ENCODE assay signal across 1 cellular context in the genomic region with DNA sequence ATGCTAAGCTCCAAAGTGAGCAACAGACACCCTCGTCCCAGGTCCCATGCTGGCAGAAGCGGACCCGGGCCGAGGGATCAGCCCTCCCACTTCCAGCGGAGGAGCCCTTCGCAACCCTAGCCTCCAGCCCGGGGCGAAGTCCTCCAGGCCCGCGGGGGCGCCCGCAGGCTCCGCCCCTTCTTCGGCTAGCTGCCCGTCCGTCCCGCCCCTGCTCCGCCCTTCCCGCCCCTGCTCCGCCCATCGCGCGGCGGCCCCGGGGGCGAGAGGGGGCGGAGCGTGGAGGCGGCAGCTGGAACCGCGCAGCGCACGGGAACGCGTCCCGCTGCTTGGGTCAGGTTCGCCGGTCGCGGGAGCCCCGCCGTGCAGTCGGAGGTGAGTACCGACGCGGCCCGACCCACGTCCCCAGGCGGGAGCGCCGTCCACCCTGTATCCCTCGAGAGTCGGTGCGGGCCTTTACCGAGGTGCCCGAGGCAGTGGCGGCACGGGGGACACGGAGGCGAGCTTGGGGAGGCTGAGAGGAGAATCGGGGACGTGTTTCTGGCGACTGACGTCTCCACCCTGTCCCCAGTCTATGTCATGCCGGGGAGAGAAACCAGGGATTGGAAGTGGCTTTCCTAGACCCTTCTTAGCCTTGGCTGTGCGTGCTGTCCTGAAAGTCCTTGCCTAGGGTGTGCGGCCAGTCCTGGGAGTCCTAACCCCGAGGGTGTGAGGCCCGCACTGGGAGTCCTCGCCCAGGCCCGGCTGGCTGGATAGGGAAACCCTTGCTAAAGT.
TF ChIP-seq lines count a peak whose summit lies in the region.

ACO1 (plus strand) TSS at position 280 of the 771 bp plus-strand sequence. CDS start 20,864 bp downstream, outside the sequence.

TF ChIP-seq in HepG2, 621 proteins besides CTCF, POLR2A, EP300 and RAD21 (continued from another document):
- TF ChIP-seq ZNF407 (CRISPR knock-in tag; IDR thresholded peaks at IDR 0.05; ENCODE audit: not compliant biosample characterization) (peak; percentile 30), RARA (CRISPR knock-in tag; IDR thresholded peaks at IDR 0.05) (peak; percentile 22; the same call in 1 of the 2 replicates), THAP7 (CRISPR knock-in tag; IDR thresholded peaks at IDR 0.05) (peak; percentile 93; the same call in 1 of the 2 replicates), ZBTB10 (CRISPR knock-in tag; IDR thresholded peaks at IDR 0.05; ENCODE audit: borderline replicate concordance) (no peak), KDM5B (CRISPR knock-in tag; IDR thresholded peaks at IDR 0.05; ENCODE audit: borderline replicate concordance) (peak; percentile 91; the same call in 1 of the 2 replicates), KMT2B (CRISPR knock-in tag; IDR thresholded peaks at IDR 0.05) (peak; percentile 52; the same call in 1 of the 2 replicates), FOXK2 (IDR thresholded peaks at IDR 0.05) (no peak), TEAD2 (CRISPR knock-in tag; IDR thresholded peaks at IDR 0.05) (0 out of 2 replicates have a peak, but pooled peaks have one; percentile 34), KDM6A (CRISPR knock-in tag; IDR thresholded peaks at IDR 0.05; ENCODE audit: low read depth) (peak; percentile 35; the same call in 1 of the 2 replicates), GATA4 (IDR thresholded peaks at IDR 0.05; ENCODE audit: borderline replicate concordance, low read depth) (peak; percentile 39; the same call in 1 of the 2 replicates), ZFP82 (CRISPR knock-in tag; IDR thresholded peaks at IDR 0.05; ENCODE audit: borderline replicate concordance) (peak; percentile 84), ZFP91 (CRISPR knock-in tag; IDR thresholded peaks at IDR 0.05; ENCODE audit: borderline replicate concordance) (peak; percentile 94; the same call in 1 of the 2 replicates), POGZ (CRISPR knock-in tag; IDR thresholded peaks at IDR 0.05) (peak; percentile 84), RCOR2 (CRISPR knock-in tag; IDR thresholded peaks at IDR 0.05) (no peak), SOX6 (IDR thresholded peaks at IDR 0.05) (no peak), SOX6 (CRISPR knock-in tag; IDR thresholded peaks at IDR 0.05) (peak; percentile 60; the same call in 1 of the 2 replicates), ZNF703 (CRISPR knock-in tag; IDR thresholded peaks at IDR 0.05; ENCODE audit: borderline replicate concordance) (peak; percentile 52; the same call in 1 of the 2 replicates), RBFOX2 (IDR thresholded peaks at IDR 0.05; ENCODE audit: low read depth, low read length) (peak; percentile 89), CHCHD3 (CRISPR knock-in tag; IDR thresholded peaks at IDR 0.05) (0 out of 2 replicates have a peak, but pooled peaks have one; percentile 27), ZNF546 (CRISPR knock-in tag; conservative IDR thresholded peaks at IDR 0.05) (0 out of 2 replicates have a peak, but pooled peaks have one; percentile 45), SOX13 (IDR thresholded peaks at IDR 0.05) (no peak), SOX13 (CRISPR knock-in tag; conservative IDR thresholded peaks at IDR 0.05 in 1 of 2, IDR thresholded peaks at IDR 0.05 in 1 of 2) (peak in 1 of 2 experiments; percentile 56; a peak in 2 of 4 replicates), CBX2 (IDR thresholded peaks at IDR 0.05; ENCODE audit: low read depth, low read length) (no peak), CBX2 (CRISPR knock-in tag; IDR thresholded peaks at IDR 0.05; ENCODE audit: low read depth) (no peak)
- TF ChIP-seq, protein P1, sequence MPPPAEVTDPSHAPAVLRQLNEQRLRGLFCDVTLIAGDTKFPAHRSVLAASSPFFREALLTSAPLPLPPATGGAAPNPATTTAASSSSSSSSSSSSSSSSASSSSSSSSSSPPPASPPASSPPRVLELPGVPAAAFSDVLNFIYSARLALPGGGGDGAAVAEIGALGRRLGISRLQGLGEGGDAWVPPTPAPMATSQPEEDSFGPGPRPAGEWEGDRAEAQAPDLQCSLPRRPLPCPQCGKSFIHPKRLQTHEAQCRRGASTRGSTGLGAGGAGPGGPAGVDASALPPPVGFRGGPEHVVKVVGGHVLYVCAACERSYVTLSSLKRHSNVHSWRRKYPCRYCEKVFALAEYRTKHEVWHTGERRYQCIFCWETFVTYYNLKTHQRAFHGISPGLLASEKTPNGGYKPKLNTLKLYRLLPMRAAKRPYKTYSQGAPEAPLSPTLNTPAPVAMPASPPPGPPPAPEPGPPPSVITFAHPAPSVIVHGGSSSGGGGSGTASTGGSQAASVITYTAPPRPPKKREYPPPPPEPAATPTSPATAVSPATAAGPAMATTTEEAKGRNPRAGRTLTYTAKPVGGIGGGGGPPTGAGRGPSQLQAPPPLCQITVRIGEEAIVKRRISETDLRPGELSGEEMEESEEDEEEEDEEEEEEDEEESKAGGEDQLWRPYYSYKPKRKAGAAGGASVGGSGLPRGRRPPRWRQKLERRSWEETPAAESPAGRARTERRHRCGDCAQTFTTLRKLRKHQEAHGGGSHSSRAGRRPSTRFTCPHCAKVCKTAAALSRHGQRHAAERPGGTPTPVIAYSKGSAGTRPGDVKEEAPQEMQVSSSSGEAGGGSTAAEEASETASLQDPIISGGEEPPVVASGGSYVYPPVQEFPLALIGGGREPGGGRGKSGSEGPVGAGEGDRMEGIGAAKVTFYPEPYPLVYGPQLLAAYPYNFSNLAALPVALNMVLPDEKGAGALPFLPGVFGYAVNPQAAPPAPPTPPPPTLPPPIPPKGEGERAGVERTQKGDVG (CRISPR knock-in tag; IDR thresholded peaks at IDR 0.05; ENCODE audit: borderline replicate concordance), result 0 out of 2 replicates have a peak, but pooled peaks have one; percentile 38
